ENCODE assay signal across 1 cellular context in genomic region chr10:133245439-133246235, GRCh38.
TF ChIP-seq lines count a peak whose summit lies in the region.

No MANE protein-coding gene starts in this region.

TF ChIP-seq in K562, 482 proteins besides CTCF, POLR2A, EP300 and RAD21 (continued from another document and continues in another):
- TF ChIP-seq CC2D1A (IDR thresholded peaks at IDR 0.05) (no peak; the same call in 1 of the 2 replicates), HDAC3 (IDR thresholded peaks at IDR 0.05; ENCODE audit: borderline replicate concordance, partially characterized antibody) (peak; percentile 66), ZNF586 (CRISPR knock-in tag; conservative IDR thresholded peaks at IDR 0.05) (no peak), NBN (IDR thresholded peaks at IDR 0.05; ENCODE audit: low read depth) (no peak), GABPA (tag; conservative IDR thresholded peaks at IDR 0.05; ENCODE audit: low read depth) (peak; percentile 69), POLR3A (IDR thresholded peaks at IDR 0.05; ENCODE audit: borderline replicate concordance, extremely low read depth, insufficient read depth, insufficient read length) (no peak), HINFP (tag; conservative IDR thresholded peaks at IDR 0.05; ENCODE audit: low read depth) (no peak), SMARCC2 (IDR thresholded peaks at IDR 0.05; ENCODE audit: low read depth) (no peak), MTA2 (IDR thresholded peaks at IDR 0.05; ENCODE audit: low read depth) (peak; percentile 31; the same call in 1 of the 2 replicates), DPF2 (IDR thresholded peaks at IDR 0.05) (peak; percentile 88), PHB2 (IDR thresholded peaks at IDR 0.05; ENCODE audit: low read depth) (no peak), CHD1 (IDR thresholded peaks at IDR 0.05; ENCODE audit: low read length) (no peak), CEBPB (tag; IDR thresholded peaks at IDR 0.05) (peak; percentile 65), ETV6 (IDR thresholded peaks at IDR 0.05; ENCODE audit: borderline replicate concordance in 1 of 2, low read depth in 2 of 2, low read length in 1 of 2) (no peak), ETV6 (CRISPR knock-in tag; IDR thresholded peaks at IDR 0.05; ENCODE audit: borderline replicate concordance) (no peak), MGA (IDR thresholded peaks at IDR 0.05) (no peak), SNIP1 (IDR thresholded peaks at IDR 0.05; ENCODE audit: low read depth) (no peak), EGR1 (conservative IDR thresholded peaks at IDR 0.05) (no peak), ZBTB34 (CRISPR knock-in tag; IDR thresholded peaks at IDR 0.05) (no peak), POLR2AphosphoS5 (IDR thresholded peaks at IDR 0.05; ENCODE audit: control insufficient read depth, insufficient read depth, low read depth, low read length) (peak; percentile 65; the same call in 1 of the 2 replicates), ZNF23 (CRISPR knock-in tag; IDR thresholded peaks at IDR 0.05) (no peak), ZFPM2 (CRISPR knock-in tag; IDR thresholded peaks at IDR 0.05) (no peak), TFAM (CRISPR knock-in tag; conservative IDR thresholded peaks at IDR 0.05) (no peak), KLF13 (tag; IDR thresholded peaks at IDR 0.05; ENCODE audit: borderline replicate concordance, low read depth) (peak; percentile 37; the same call in 1 of the 2 replicates), ZNF398 (CRISPR knock-in tag; IDR thresholded peaks at IDR 0.05) (no peak), ZBTB9 (CRISPR knock-in tag; IDR thresholded peaks at IDR 0.05) (peak; percentile 94), ILK (tag; IDR thresholded peaks at IDR 0.05; ENCODE audit: borderline replicate concordance, low read depth) (no peak), NR2C2 (CRISPR knock-in tag; IDR thresholded peaks at IDR 0.05) (no peak), NR2C2 (tag; IDR thresholded peaks at IDR 0.05) (peak; percentile 48; the same call in 1 of the 2 replicates), CBFA2T3 (IDR thresholded peaks at IDR 0.05) (peak; percentile 93), ERF (CRISPR knock-in tag; IDR thresholded peaks at IDR 0.05) (no peak), FOXM1 (IDR thresholded peaks at IDR 0.05; ENCODE audit: low read depth) (peak; percentile 48; the same call in 1 of the 2 replicates), FOXM1 (CRISPR knock-in tag; IDR thresholded peaks at IDR 0.05; ENCODE audit: low read depth) (no peak), ELF1 (tag; IDR thresholded peaks at IDR 0.05) (no peak), TCFL5 (CRISPR knock-in tag; conservative IDR thresholded peaks at IDR 0.05) (no peak), RNF2 (IDR thresholded peaks at IDR 0.05) (peak; percentile 90), ZNF175 (CRISPR knock-in tag; IDR thresholded peaks at IDR 0.05; ENCODE audit: low read depth) (no peak), RBBP5 (IDR thresholded peaks at IDR 0.05; ENCODE audit: borderline replicate concordance, insufficient read depth, low read length, poor library complexity, severe bottlenecking) (peak; percentile 55), SUPT5H (IDR thresholded peaks at IDR 0.05) (peak; percentile 32; the same call in 1 of the 2 replicates), E2F3 (CRISPR knock-in tag; IDR thresholded peaks at IDR 0.05) (no peak), MCM2 (IDR thresholded peaks at IDR 0.05; ENCODE audit: low read depth) (no peak), ZNF354B (CRISPR knock-in tag; IDR thresholded peaks at IDR 0.05) (no peak), PPARD (CRISPR knock-in tag; IDR thresholded peaks at IDR 0.05) (no peak), CBX1 (IDR thresholded peaks at IDR 0.05; ENCODE audit: low read depth) (no peak), CHD4 (IDR thresholded peaks at IDR 0.05; ENCODE audit: insufficient read depth, insufficient replicate concordance, low read depth, low read length, poor library complexity, severe bottlenecking) (peak; percentile 56), ZNF347 (CRISPR knock-in tag; IDR thresholded peaks at IDR 0.05; ENCODE audit: low read depth) (no peak), BMI1 (IDR thresholded peaks at IDR 0.05; ENCODE audit: low read length) (no peak), RUNX1 (IDR thresholded peaks at IDR 0.05; ENCODE audit: low read depth) (no peak), ZNF311 (CRISPR knock-in tag; IDR thresholded peaks at IDR 0.05) (no peak), YY1 (IDR thresholded peaks at IDR 0.05; ENCODE audit: borderline replicate concordance in 1 of 3, control insufficient read depth in 1 of 3, extremely low read depth in 1 of 3, insufficient read depth in 3 of 3, insufficient read length in 1 of 3, insufficient replicate concordance in 2 of 3, low read depth in 1 of 3, low read length in 2 of 3) (no peak), ZNF263 (CRISPR knock-in tag; IDR thresholded peaks at IDR 0.05; ENCODE audit: borderline replicate concordance) (no peak), NR2F6 (CRISPR knock-in tag; IDR thresholded peaks at IDR 0.05) (no peak), THRB (CRISPR knock-in tag; conservative IDR thresholded peaks at IDR 0.05) (no peak), ZNF511 (CRISPR knock-in tag; IDR thresholded peaks at IDR 0.05) (no peak)
